Comparison of ENCODE assay signal across 16 cellular contexts in genomic region chr2:13433954-13434353, GRCh38.
DNase-seq lines count a peak whose midpoint lies in the region; ATAC-seq and TF ChIP-seq lines count a peak whose summit lies in the region.
"Had no signal": no experiment of that assay in that cellular context is flagged by ENCODE, and none has a peak within 500 bp of the region (broad histone marks: within the 10 kb centered on the region; RNA-seq: fewer than 3 reads in every experiment).

No MANE protein-coding gene starts in this region.

- no peaks in the 10 kb centered on the region for H3K27me3 ChIP-seq in RWPE2 (ENCODE audit: insufficient read depth, poor library complexity, severe bottlenecking)
- no peaks in the 10 kb centered on the region for H3K27me3 ChIP-seq in WERI-Rb-1 (ENCODE audit: insufficient read depth, low read depth, severe bottlenecking)
- H3K27me3 ChIP-seq: BLaER1 treated with 17β-estradiol and CSF1 and Interleukin-3, amounts not matched to agents 10 nM and 100 nM had no signal

- TF ChIP-seq CTCF in RWPE2 (IDR thresholded peaks at IDR 0.05; ENCODE audit: poor library complexity, severe bottlenecking), result no peak
- TF ChIP-seq CTCF in WERI-Rb-1 (IDR thresholded peaks at IDR 0.05; ENCODE audit: low read depth, low read length), result no peak

- H3K36me3 ChIP-seq in RWPE2 (ENCODE audit: low read depth) (no peaks in the 10 kb centered on the region), WERI-Rb-1 (no peaks in the 10 kb centered on the region)
- H3K36me3 ChIP-seq: BLaER1 treated with 17β-estradiol and CSF1 and Interleukin-3, amounts not matched to agents 10 nM and 100 nM had no signal

- H3K27ac ChIP-seq in RWPE2 (ENCODE audit: poor library complexity, severe bottlenecking) (no peak overlapping the region), WERI-Rb-1 (no peak overlapping the region)
- H3K27ac ChIP-seq: A549; BLaER1 treated with 17β-estradiol and CSF1 and Interleukin-3, amounts not matched to agents 10 nM and 100 nM; C4-2B had no signal

- DNase-seq in RWPE2 (ENCODE audit: low spot score), result no peak
- DNase-seq in WERI-Rb-1, result peak; percentile 14
- DNase-seq in putamen (ENCODE audit: low spot score), result peak; percentile 20
- no peak for DNase-seq in A172 (ENCODE audit: low spot score)
- DNase-seq: 8988T; AML-193; Caco-2; Calu3; CD4-positive, alpha-beta T cell; CD8-positive, alpha-beta T cell; DMS79 treated with DMSO at 0.1 percent for 48 hours; GF-D8 had no signal

- no peaks in the 10 kb centered on the region for H3K4me1 ChIP-seq in RWPE2 (ENCODE audit: insufficient read depth, poor library complexity, severe bottlenecking)
- H3K4me1 ChIP-seq: A549; BLaER1 treated with 17β-estradiol and CSF1 and Interleukin-3, amounts not matched to agents 10 nM and 100 nM; Caco-2 had no signal

- H3K4me3 ChIP-seq in RWPE2 (ENCODE audit: severe bottlenecking) (no peak overlapping the region), WERI-Rb-1 (ENCODE audit: low read depth, low read length) (no peak overlapping the region)
- H3K4me3 ChIP-seq: A549; BLaER1 treated with 17β-estradiol and CSF1 and Interleukin-3, amounts not matched to agents 10 nM and 100 nM had no signal

- ATAC-seq in RWPE2 (ENCODE audit: low read depth) (peak; percentile 19; the same call in 1 of the 3 replicates), GM18873 (IDR thresholded peaks at IDR 0.05; ENCODE audit: low FRiP score, unreplicated experiment) (no peak)
- ATAC-seq: A549; CD8-positive, alpha-beta T cell had no signal

- H3K9me3 ChIP-seq in RWPE2 (ENCODE audit: severe bottlenecking) (no peaks in the 10 kb centered on the region), WERI-Rb-1 (ENCODE audit: severe bottlenecking) (no peaks in the 10 kb centered on the region)
- H3K9me3 ChIP-seq: BLaER1 treated with 17β-estradiol and CSF1 and Interleukin-3, amounts not matched to agents 10 nM and 100 nM; Caco-2 had no signal

Comparison
In these comparisons a context has a peak if more than half of its experiments do, and no peak if none do; other contexts are left out.
1. DNase-seq: peak in WERI-Rb-1 (single experiment) and putamen (single experiment); none in RWPE2 (single experiment) and A172 (single experiment).